Comparison of ENCODE assay signal across 14 cellular contexts in the genomic region with DNA sequence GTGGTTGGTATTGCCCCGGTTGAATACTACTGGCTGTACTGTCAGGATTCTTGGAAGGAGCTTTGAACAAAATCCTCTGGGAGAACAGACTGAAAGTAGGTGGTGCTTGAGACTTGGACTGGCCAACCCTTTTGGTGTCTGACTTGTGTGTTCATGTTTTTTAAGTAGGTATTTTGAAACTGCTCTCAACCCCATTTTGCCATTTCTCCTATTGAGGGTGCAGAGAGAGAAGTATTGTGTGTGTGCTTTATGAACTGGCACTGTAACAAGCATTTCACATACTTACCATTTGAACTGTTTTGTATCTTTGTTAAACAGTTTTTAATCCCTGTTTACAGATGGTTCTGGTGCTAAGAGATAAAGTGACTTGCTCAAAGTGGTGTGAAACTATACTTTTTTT.
DNase-seq lines count a peak whose midpoint lies in the region; ATAC-seq and TF ChIP-seq lines count a peak whose summit lies in the region.
"Had no signal": no experiment of that assay in that cellular context is flagged by ENCODE, and none has a peak within 500 bp of the region (broad histone marks: within the 10 kb centered on the region; RNA-seq: fewer than 3 reads in every experiment).

No MANE protein-coding gene starts in this region.

- H3K36me3 Mint-ChIP-seq in nephron progenitor cell (ENCODE audit: low read depth) = peaks cover 89% of the 10 kb centered on the region

- peaks cover 53% of the 10 kb centered on the region for H3K4me1 Mint-ChIP-seq in nephron progenitor cell

- H3K4me3 ChIP-seq in HL-60 (replicated peaks; ENCODE audit: insufficient read depth, low read length) (no peak overlapping the region), coronary artery (peak overlapping the region; percentile 0)
- H3K4me3 ChIP-seq: body of pancreas, thyroid gland had no signal

- ATAC-seq in HG03571 (IDR thresholded peaks at IDR 0.05; ENCODE audit: unreplicated experiment) (no peak), HG02642 (IDR thresholded peaks at IDR 0.05; ENCODE audit: poor library complexity, unreplicated experiment) (no peak)
- ATAC-seq: body of pancreas had no signal

- H3K27ac ChIP-seq in HL-60 (replicated peaks) (peak overlapping the region; percentile 16; the same call in 1 of the 2 replicates), coronary artery (no peak overlapping the region)
- H3K27ac ChIP-seq: body of pancreas, parathyroid adenoma, thyroid gland had no signal

- no peaks in the 10 kb centered on the region for H3K27me3 Mint-ChIP-seq in nephron progenitor cell (ENCODE audit: low read depth, poor library complexity)

- no peaks in the 10 kb centered on the region for H3K27me3 ChIP-seq in HL-60 (ENCODE audit: insufficient read depth, poor library complexity, severe bottlenecking)
- H3K27me3 ChIP-seq: body of pancreas, thyroid gland had no signal

- no peak overlapping the region for H3K4me3 Mint-ChIP-seq in nephron progenitor cell

- peak; percentile 21 for DNase-seq in DMS 273 (lab: John Stamatoyannopoulos, UW; ENCODE audit: unreplicated experiment)
- no peak for DNase-seq in DMS 273 treated with DMSO at 0.1 percent for 48 hours (lab: John Stamatoyannopoulos, UW)
- DNase-seq in HL-60 (ENCODE audit: low read depth in 1 of 2, low spot score in 1 of 2) = no peak
- DNase-seq in coronary artery (ENCODE audit: low spot score) = no peak
- no peak for DNase-seq in nephron progenitor cell
- no peak for DNase-seq in stimulated activated CD8-positive, alpha-beta memory T cell treated with anti-CD3 and anti-CD28 coated beads, Interleukin-4, amount 100 ng/mL, for 48 hours
- DNase-seq: 8988T, body of pancreas, KBM-7, NCI-H226, thyroid gland had no signal

- TF ChIP-seq CTCF in HL-60 (IDR thresholded peaks at IDR 0.05; ENCODE audit: insufficient read depth, low read length) (no peak), coronary artery (IDR thresholded peaks at IDR 0.05) (no peak), nephron progenitor cell (IDR thresholded peaks at IDR 0.05) (no peak)

- no peaks in the 10 kb centered on the region for H3K9me3 Mint-ChIP-seq in nephron progenitor cell

- peak overlapping the region; percentile 45 for H3K27ac Mint-ChIP-seq in nephron progenitor cell
